28 cellular contexts compared by ENCODE assay signal in genomic region chr2:236101311-236101950, GRCh38.
DNase-seq lines count a peak whose midpoint lies in the region; ATAC-seq, FAIRE-seq and TF ChIP-seq lines count a peak whose summit lies in the region.
"Had no signal": no experiment of that assay in that cellular context is flagged by ENCODE, and none has a peak within 500 bp of the region (broad histone marks: within the 10 kb centered on the region; RNA-seq: fewer than 3 reads in every experiment).

No MANE protein-coding gene starts in this region.

- no peaks in the 10 kb centered on the region for H3K9me3 ChIP-seq in kidney (ENCODE audit: control insufficient read depth in 1 of 2, low read length in 2 of 2)
- no peaks in the 10 kb centered on the region for H3K9me3 ChIP-seq in neural progenitor cell (ENCODE audit: low read depth)
- H3K9me3 ChIP-seq: BE2C, Peyer's patch had no signal

- FAIRE-seq in kidney (lab: Jason Lieb, UNC): no peak
- FAIRE-seq: HepG2 had no signal

- intact Hi-C loops in kidney (cut with DNase I): no loop called here

- H4K20me1 ChIP-seq in neural progenitor cell (ENCODE audit: low read depth): peaks cover 15% of the 10 kb centered on the region

- H3K27me3 ChIP-seq in neural progenitor cell: no peaks in the 10 kb centered on the region
- H3K27me3 ChIP-seq: BE2C, Peyer's patch had no signal

- peaks cover 2% of the 10 kb centered on the region for H3K36me3 Mint-ChIP-seq in neural progenitor cell
- H3K36me3 Mint-ChIP-seq: CD14-positive monocyte had no signal

- no peaks in the 10 kb centered on the region for H3K79me2 ChIP-seq in neural progenitor cell (ENCODE audit: low read depth)

- ATAC-seq in stimulated activated naive CD8-positive, alpha-beta T cell treated with anti-CD3 and anti-CD28 coated beads, Interleukin-15, Interleukin-2, amounts not matched to agents 100 U/mL and 50 U/mL, for 24 hours: no peak
- ATAC-seq: HepG2 had no signal

- H3K4me1 ChIP-seq in kidney (ENCODE audit: control insufficient read depth in 1 of 2, insufficient read depth in 1 of 2, low read depth in 1 of 2, low read length in 2 of 2) (no peaks in the 10 kb centered on the region), neural progenitor cell (no peaks in the 10 kb centered on the region)
- H3K4me1 ChIP-seq: BE2C, Peyer's patch had no signal

- H3K4me3 ChIP-seq in kidney (ENCODE audit: low read length in 2 of 2) (no peak overlapping the region), neural progenitor cell (no peak overlapping the region)
- H3K4me3 ChIP-seq: Peyer's patch, SK-N-MC had no signal

- H3K27me3 Mint-ChIP-seq in neural progenitor cell (ENCODE audit: insufficient read depth, low read depth): no peaks in the 10 kb centered on the region

- TF ChIP-seq CTCF in kidney (IDR thresholded peaks at IDR 0.05; ENCODE audit: borderline replicate concordance, extremely low read depth, insufficient read depth): no peak
- no peak for TF ChIP-seq CTCF in neural progenitor cell (IDR thresholded peaks at IDR 0.05)

- H3K4me1 Mint-ChIP-seq in neural progenitor cell: peaks cover 27% of the 10 kb centered on the region
- H3K4me1 Mint-ChIP-seq: CD14-positive monocyte had no signal

- POLR2A ChIA-PET in HEK293T (lab: Yijun Ruan, JAX): no interaction called here

- no peaks in the 10 kb centered on the region for H3K36me3 ChIP-seq in kidney (ENCODE audit: control insufficient read depth in 1 of 2, insufficient read depth in 2 of 2, low read length in 2 of 2)
- H3K36me3 ChIP-seq in neural progenitor cell: no peaks in the 10 kb centered on the region
- H3K36me3 ChIP-seq: BE2C, Peyer's patch had no signal

- H3K4me2 ChIP-seq in neural progenitor cell: no peak overlapping the region

- CTCF ChIA-PET in HEK293T (lab: Yijun Ruan, JAX): no interaction called here

- peak overlapping the region; percentile 34 for H3K27ac Mint-ChIP-seq in neural progenitor cell
- H3K27ac Mint-ChIP-seq: CD14-positive monocyte had no signal

- H3K9me3 Mint-ChIP-seq in neural progenitor cell: no peaks in the 10 kb centered on the region

- H3F3A ChIP-seq in neural progenitor cell (ENCODE audit: low read depth): no peaks in the 10 kb centered on the region

- H3K27ac ChIP-seq in kidney (ENCODE audit: low read depth in 2 of 2, low read length in 2 of 2) (no peak overlapping the region), neural progenitor cell (no peak overlapping the region)
- H3K27ac ChIP-seq: Peyer's patch, SK-N-MC had no signal

- H3K4me3 Mint-ChIP-seq in neural progenitor cell: no peak overlapping the region
- H3K4me3 Mint-ChIP-seq: CD14-positive monocyte had no signal

- no peak overlapping the region for H2AFZ ChIP-seq in neural progenitor cell (replicated peaks)

- H3K9ac ChIP-seq in kidney (ENCODE audit: low read length in 2 of 2) (no peak overlapping the region), neural progenitor cell (no peak overlapping the region)

- DNase-seq in ELF-1 (ENCODE audit: low read depth, low spot score) (peak; percentile 66), HEK293T (ENCODE audit: extremely low spot score) (peak; percentile 15), kidney (peak; percentile 38), neural progenitor cell (ENCODE audit: low spot score) (peak; percentile 48), germinal center (ENCODE audit: low spot score) (no peak), NOMO-1 (lab: John Stamatoyannopoulos, UW; ENCODE audit: unreplicated experiment in 2 of 2) (no peak), NK-92 (lab: John Stamatoyannopoulos, UW; ENCODE audit: unreplicated experiment) (no peak)
- DNase-seq in stimulated activated naive CD8-positive, alpha-beta T cell treated with anti-CD3 and anti-CD28 coated beads, Interleukin-15, Interleukin-2, amounts not matched to agents 100 U/mL and 50 U/mL, for 24 hours: no peak
- DNase-seq: 8988T, ACHN, BE2C, Calu3, DND-41, HCEC 1CT, Karpas-422, NCI-H1092, NCI-H1417 treated with DMSO at 0.1 percent for 48 hours, NCI-H1694 treated with DMSO at 0.1 percent for 48 hours, NCI-H2081, NCI-H226, NCI-H510A, NCI-H69, OCI-M1, SIG-M5 had no signal

TF ChIP-seq in HEK293T, 16 proteins besides CTCF, POLR2A, EP300 and RAD21:
- TF ChIP-seq HDGF (IDR thresholded peaks at IDR 0.05; ENCODE audit: borderline replicate concordance): no peak
- no peak for TF ChIP-seq BHLHE40 (IDR thresholded peaks at IDR 0.05; ENCODE audit: borderline replicate concordance)
- TF ChIP-seq L3MBTL2 (conservative IDR thresholded peaks at IDR 0.05): no peak
- no peak for TF ChIP-seq SUZ12 (IDR thresholded peaks at IDR 0.05)
- TF ChIP-seq TARDBP (IDR thresholded peaks at IDR 0.05): no peak
- TF ChIP-seq PKNOX1 (IDR thresholded peaks at IDR 0.05): no peak
- TF ChIP-seq ZNF384 (IDR thresholded peaks at IDR 0.05): no peak
- TF ChIP-seq CTBP1 (IDR thresholded peaks at IDR 0.05; ENCODE audit: borderline replicate concordance): no peak
- TF ChIP-seq NFRKB (IDR thresholded peaks at IDR 0.05): no peak
- TF ChIP-seq FOXK2 (IDR thresholded peaks at IDR 0.05): no peak
- no peak for TF ChIP-seq LEF1 (IDR thresholded peaks at IDR 0.05; ENCODE audit: borderline replicate concordance)
- no peak for TF ChIP-seq ARNT (IDR thresholded peaks at IDR 0.05)
- TF ChIP-seq FOXM1 (IDR thresholded peaks at IDR 0.05; ENCODE audit: borderline replicate concordance): no peak
- no peak for TF ChIP-seq ELF4 (IDR thresholded peaks at IDR 0.05)
- TF ChIP-seq SP1 (IDR thresholded peaks at IDR 0.05): no peak
- no peak for TF ChIP-seq FOXA1 (IDR thresholded peaks at IDR 0.05)

Comparison
In these comparisons a context has a peak if more than half of its experiments do, and no peak if none do; other contexts are left out.
1. DNase-seq: peak in ELF-1 (single experiment), HEK293T (single experiment), kidney (single experiment) and neural progenitor cell (single experiment); none in germinal center (single experiment), NOMO-1 (0 of 2), NK-92 (single experiment) and stimulated activated naive CD8-positive, alpha-beta T cell treated with anti-CD3 and anti-CD28 coated beads, Interleukin-15, Interleukin-2, amounts not matched to agents 100 U/mL and 50 U/mL, for 24 hours (single experiment).